In genomic region chr18:3012920-3013810, GRCh38 we compare ENCODE assay signal across 8 cellular contexts. TPM values are rescaled to one million over a fixed set of nuclear protein-coding genes. Genes with fewer than 3 reads are reported as not detected.
DNase-seq lines count a peak whose midpoint lies in the region; ATAC-seq and TF ChIP-seq lines count a peak whose summit lies in the region.

Gene LPIN2, minus strand, starts transcription at chr18:3013144. Its CDS starts 52,304 bp downstream, at chr18:2960840.

- WGBS in SK-N-SH (ENCODE audit: low lambda C conversion rate) = 2% methylated on average over 10 of the region's 93 CpGs

- peak within 1 kb of the TSS; percentile 83 for H2AFZ ChIP-seq in SK-N-SH (ENCODE audit: low read depth)

- TF ChIP-seq RAD21 in SK-N-SH (IDR thresholded peaks at IDR 0.05; ENCODE audit: low read length) = no peak

- peaks cover 36% of the 10 kb centered on the region for H3F3A ChIP-seq in SK-N-SH (replicated peaks; ENCODE audit: insufficient read depth)

- H3K27me3 ChIP-seq in SK-N-SH (ENCODE audit: insufficient read depth) = no peaks in the 10 kb centered on the region

- H4K20me1 ChIP-seq in SK-N-SH (ENCODE audit: insufficient read depth) = peaks cover 2% of the 10 kb centered on the region; the same call in 1 of the 2 replicates

- H3K4me2 ChIP-seq in SK-N-SH = peak within 1 kb of the TSS; percentile 70

- H3K79me2 ChIP-seq in SK-N-SH (ENCODE audit: insufficient read depth) = peaks cover 43% of the 10 kb centered on the region

- H3K4me3 ChIP-seq in GM08714 (ENCODE audit: low read length) = peak within 1 kb of the TSS; percentile 94
- peak within 1 kb of the TSS; percentile 65 to 71 for H3K4me3 ChIP-seq in SK-N-SH (ENCODE audit: low read depth in 2 of 2, low read length in 1 of 2)

- CTCF ChIA-PET in SK-N-SH (lab: Yijun Ruan, JAX) = interaction anchor here (0.6 kb wide), 1 partner anchor 233 kb away, joined by 3 read pairs; no protein-coding TSS in a partner anchor

- POLR2A ChIA-PET in SK-N-SH (lab: Yijun Ruan, JAX) = no interaction called here

- peak within 1 kb of the TSS; percentile 76 for H3K9ac ChIP-seq in SK-N-SH

- peak; percentile 93 for ATAC-seq in HG02610 (IDR thresholded peaks at IDR 0.05; ENCODE audit: unreplicated experiment)

- DNase-seq in NCI-H1092 (lab: John Stamatoyannopoulos, UW) (peak; percentile 77), SK-N-SH (peak; percentile 96), germinal center (ENCODE audit: low spot score) (peak; percentile 97), non-pigmented ciliary epithelial cell (ENCODE audit: low read depth) (peak; percentile 81), substantia nigra (lab: John Stamatoyannopoulos, UW) (peak; percentile 55 to 98 (median 89))
- peak; percentile 98 for DNase-seq in activated naive CD4-positive, alpha-beta T cell treated with anti-CD3 and anti-CD28 coated beads, Interleukin-2, amount 50 U/mL, for 16 hours

- no peaks in the 10 kb centered on the region for H3K9me2 ChIP-seq in SK-N-SH

- H3K27ac ChIP-seq in SK-N-SH (ENCODE audit: low read depth in 2 of 2, low read length in 1 of 2) (peak within 1 kb of the TSS; percentile 73 to 89), substantia nigra (ENCODE audit: low read depth, low read length, poor library complexity, severe bottlenecking) (peak within 1 kb of the TSS; percentile 77)

- no peaks in the 10 kb centered on the region for H3K9me3 ChIP-seq in SK-N-SH

- H3K4me1 ChIP-seq in SK-N-SH (ENCODE audit: control insufficient read depth in 1 of 2, insufficient read depth in 2 of 2, low read depth in 1 of 2, low read length in 1 of 2) = peaks cover 6 to 33% of the 10 kb centered on the region in 2 experiments

- TF ChIP-seq EP300 in SK-N-SH (IDR thresholded peaks at IDR 0.05; ENCODE audit: borderline replicate concordance in 1 of 2, low read depth in 1 of 2, low read length in 1 of 2) = no peak

- no peak for TF ChIP-seq CTCF in SK-N-SH (IDR thresholded peaks at IDR 0.05)

- H3K36me3 ChIP-seq in SK-N-SH (replicated peaks in 1 of 2; ENCODE audit: control insufficient read depth in 1 of 2, insufficient read depth in 2 of 2, low read length in 1 of 2) = peaks cover 0 to 15% of the 10 kb centered on the region in 2 experiments

TF ChIP-seq in SK-N-SH, 30 proteins besides CTCF, POLR2A, EP300 and RAD21:
- TF ChIP-seq EZH2phosphoT487 (IDR thresholded peaks at IDR 0.05; ENCODE audit: borderline replicate concordance, low read depth) (no peak), RFX5 (IDR thresholded peaks at IDR 0.05; ENCODE audit: low read length) (no peak), NRF1 (IDR thresholded peaks at IDR 0.05; ENCODE audit: low read depth, low read length) (peak; percentile 35; the same call in 1 of the 2 replicates), MXI1 (IDR thresholded peaks at IDR 0.05; ENCODE audit: low read depth, low read length) (peak; percentile 85; the same call in 1 of the 2 replicates), MAX (IDR thresholded peaks at IDR 0.05; ENCODE audit: low read depth) (no peak), RCOR1 (IDR thresholded peaks at IDR 0.05; ENCODE audit: low read length) (peak; percentile 54), POLR2AphosphoS5 (IDR thresholded peaks at IDR 0.05; ENCODE audit: low read depth, low read length) (peak; percentile 32; the same call in 1 of the 2 replicates), USF2 (IDR thresholded peaks at IDR 0.05; ENCODE audit: borderline replicate concordance, low read depth, low read length) (peak; percentile 60), TAF1 (IDR thresholded peaks at IDR 0.05; ENCODE audit: borderline replicate concordance, low read depth, low read length) (peak; percentile 68), NFIC (IDR thresholded peaks at IDR 0.05; ENCODE audit: borderline replicate concordance) (peak; percentile 84), GABPA (IDR thresholded peaks at IDR 0.05; ENCODE audit: low read depth) (no peak), RXRA (IDR thresholded peaks at IDR 0.05; ENCODE audit: borderline replicate concordance, low read depth) (no peak), FOXJ3 (CRISPR knock-in tag; IDR thresholded peaks at IDR 0.05) (no peak), CHD2 (IDR thresholded peaks at IDR 0.05; ENCODE audit: low read length, partially characterized antibody) (peak; percentile 15), USF1 (IDR thresholded peaks at IDR 0.05; ENCODE audit: borderline replicate concordance, low read depth) (peak; percentile 91)
TF ChIP-seq in SK-N-SH: peak in this region for 9.

RNA-seq across cellular contexts. Expression of gene LPIN2, which starts in this region (rescaled TPM):
- 19.3 and 20.3 TPM in 2 replicates for polyA plus RNA-seq in SK-N-SH (2012; rRNA removed)
- 18.9 and 20.5 TPM in 2 replicates for polyA plus RNA-seq in SK-N-SH (2012; cell fraction: cytosol; rRNA removed)
- polyA plus RNA-seq in SK-N-SH (2012; cell fraction: nucleus; rRNA removed) = 17.1 and 27.5 TPM in 2 replicates

Comparison
In these comparisons a context has a peak if more than half of its experiments do, and no peak if none do; other contexts are left out.
1. Peak in every context shown above with its lines: DNase-seq, ATAC-seq, H3K4me3 ChIP-seq and H3K27ac ChIP-seq.